13 cellular contexts compared by ENCODE assay signal in the genomic region with DNA sequence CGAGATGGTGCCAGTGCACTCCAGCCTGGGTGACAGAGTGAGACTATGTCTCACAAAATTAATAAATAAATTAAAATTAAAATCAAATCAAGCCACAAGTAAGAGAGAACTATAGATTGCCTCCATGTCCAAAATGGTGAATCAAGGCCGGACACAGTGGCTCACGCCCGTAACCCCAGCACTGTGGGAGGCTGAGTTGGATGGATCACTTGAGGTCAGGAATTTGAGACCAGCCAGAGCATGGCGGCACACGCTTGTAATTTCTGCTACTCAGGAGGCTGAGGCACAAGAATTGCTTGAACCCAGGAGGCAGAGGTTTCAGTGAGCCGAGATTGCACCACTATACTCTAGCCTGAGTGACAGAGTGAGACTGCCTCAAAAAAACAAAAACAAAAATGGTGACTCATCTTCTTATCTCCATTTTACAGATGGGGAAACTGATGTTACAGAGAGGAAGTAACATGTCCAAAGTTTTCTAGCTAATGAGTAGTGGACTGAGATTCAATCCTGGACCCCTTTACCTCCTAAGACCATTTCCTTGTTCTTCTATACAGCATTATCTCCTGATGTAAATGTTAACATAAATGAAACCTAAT.
DNase-seq lines count a peak whose midpoint lies in the region; ATAC-seq, FAIRE-seq and TF ChIP-seq lines count a peak whose summit lies in the region.
"Had no signal": no experiment of that assay in that cellular context is flagged by ENCODE, and none has a peak within 500 bp of the region (broad histone marks: within the 10 kb centered on the region; RNA-seq: fewer than 3 reads in every experiment).

No MANE protein-coding gene starts in this region.

- H3K27me3 ChIP-seq in OCI-LY3 (ENCODE audit: low read depth, low read length) (no peaks in the 10 kb centered on the region), trophoblast cell (ENCODE audit: insufficient read depth, low read length) (no peaks in the 10 kb centered on the region), pancreas (no peaks in the 10 kb centered on the region)
- H3K27me3 ChIP-seq: MG63 had no signal

- no peak overlapping the region for H2BK5ac ChIP-seq in trophoblast cell (ENCODE audit: low read depth, low read length, poor library complexity)

- FAIRE-seq in pancreas (lab: Jason Lieb, UNC), result no peak
- FAIRE-seq: endometrium, keratinocyte had no signal

- no TSS peak for BruUV-seq in Calu3 (replicated peaks; lab: Mats Ljungman, UMichigan)

- H3K9me3 ChIP-seq in OCI-LY3 (ENCODE audit: insufficient read depth, low read length), result no peaks in the 10 kb centered on the region
- no peaks in the 10 kb centered on the region for H3K9me3 ChIP-seq in trophoblast cell (ENCODE audit: insufficient read depth, low read depth, low read length)
- no peaks in the 10 kb centered on the region for H3K9me3 ChIP-seq in pancreas
- H3K9me3 ChIP-seq: MG63 had no signal

- no peak for DNase-seq in Calu3
- no peak for DNase-seq in effector memory CD8-positive, alpha-beta T cell
- DNase-seq in trophoblast cell, result peak; percentile 84 to 87
- DNase-seq in RPMI8226, result no peak
- no peak for DNase-seq in stimulated activated CD4-positive, alpha-beta T cell treated with anti-CD3 and anti-CD28 coated beads, Interleukin-4, amount 100 ng/mL, for 4 hours
- no peak for DNase-seq in pancreas
- DNase-seq: activated gamma-delta T cell, NCI-H774 had no signal

- H4K12ac ChIP-seq in trophoblast cell (ENCODE audit: low read depth, low read length), result no peak overlapping the region

- ATAC-seq in effector memory CD8-positive, alpha-beta T cell (replicated peaks), result no peak
- no peak for ATAC-seq in GM18858 (IDR thresholded peaks at IDR 0.05; ENCODE audit: unreplicated experiment)
- ATAC-seq in pancreas, result no peak

- CTCF ChIA-PET in Calu3 (lab: Charles Lee), result interaction anchor here (0.6 kb wide), 1 partner anchor 21 kb away, joined by 3 read pairs; no protein-coding TSS in a partner anchor

- H2BK120ac ChIP-seq in trophoblast cell (ENCODE audit: insufficient read depth, low read length, poor library complexity), result peak overlapping the region; percentile 59

- WGBS in trophoblast cell (ENCODE audit: extremely low coverage, insufficient coverage, insufficient read length), result no CpG with 5 or more reads among the region's 7 CpGs
- WGBS in pancreas, 2 donors, result 97 to 98% methylated on average over 7 of the region's 7 CpGs

- peak overlapping the region; percentile 64 for H4K91ac ChIP-seq in trophoblast cell (ENCODE audit: low read depth, low read length)

- H3K27ac ChIP-seq in OCI-LY3 (ENCODE audit: low read length) (no peak overlapping the region), trophoblast cell (ENCODE audit: low read depth, low read length) (peak overlapping the region; percentile 48), pancreas (peak overlapping the region in 2 of 4 donors; percentile 61 to 74)

- intact Hi-C loops in Calu3 (cut with micrococcal nuclease; ENCODE audit: unreplicated experiment) (no loop called here), pancreas (cut with DNase I) (loop anchor here in 1 of 3 donors (10.0 kb wide), 1 partner anchor 89 kb away; no protein-coding TSS in a partner anchor)

- H4K8ac ChIP-seq in trophoblast cell (ENCODE audit: low read depth, low read length), result peak overlapping the region; percentile 41

- H3K23ac ChIP-seq in trophoblast cell (ENCODE audit: low read length), result no peak overlapping the region

- H3K36me3 ChIP-seq in OCI-LY3 (replicated peaks; ENCODE audit: low read depth, low read length) (no peaks in the 10 kb centered on the region), trophoblast cell (ENCODE audit: control insufficient read depth in 1 of 2, insufficient read depth in 2 of 2, low read length in 2 of 2) (no peaks in the 10 kb centered on the region), pancreas (no peaks in the 10 kb centered on the region)
- H3K36me3 ChIP-seq: MG63 had no signal

- no peak overlapping the region for H3K4ac ChIP-seq in trophoblast cell (ENCODE audit: low read depth, low read length)

- H3K4me3 ChIP-seq in OCI-LY3 (ENCODE audit: low read length) (no peak overlapping the region), trophoblast cell (ENCODE audit: low read depth, low read length) (no peak overlapping the region), pancreas (no peak overlapping the region)
- H3K4me3 ChIP-seq: MG63 had no signal

- H3K36me3 Mint-ChIP-seq in Calu3 (ENCODE audit: insufficient read depth, unreplicated experiment), result peaks cover 18% of the 10 kb centered on the region
- no peaks in the 10 kb centered on the region for H3K36me3 Mint-ChIP-seq in effector memory CD8-positive, alpha-beta T cell (ENCODE audit: insufficient read depth)

- no peaks in the 10 kb centered on the region for H3K27me3 Mint-ChIP-seq in Calu3 (ENCODE audit: unreplicated experiment)
- no peaks in the 10 kb centered on the region for H3K27me3 Mint-ChIP-seq in effector memory CD8-positive, alpha-beta T cell

- no peaks in the 10 kb centered on the region for H3K9me3 Mint-ChIP-seq in Calu3 (ENCODE audit: low read depth, unreplicated experiment)
- no peaks in the 10 kb centered on the region for H3K9me3 Mint-ChIP-seq in effector memory CD8-positive, alpha-beta T cell

- no peak overlapping the region for H2AK5ac ChIP-seq in trophoblast cell (ENCODE audit: low read length)

- peak overlapping the region; percentile 5 for H3K18ac ChIP-seq in trophoblast cell (ENCODE audit: low read length)

- H3K14ac ChIP-seq in trophoblast cell (ENCODE audit: low read length), result peak overlapping the region; percentile 55

- H3K4me3 Mint-ChIP-seq in Calu3 (ENCODE audit: low read depth, unreplicated experiment), result peak overlapping the region; percentile 8
- H3K4me3 Mint-ChIP-seq in effector memory CD8-positive, alpha-beta T cell, result peak overlapping the region; percentile 53 to 54

- H4K20me1 ChIP-seq in OCI-LY3 (ENCODE audit: insufficient read depth, low read length), result no peaks in the 10 kb centered on the region

- peaks cover 26% of the 10 kb centered on the region for H3K4me1 Mint-ChIP-seq in Calu3 (ENCODE audit: low read depth, unreplicated experiment)
- H3K4me1 Mint-ChIP-seq in effector memory CD8-positive, alpha-beta T cell (ENCODE audit: low read depth in 2 of 2), result peaks cover 8% of the 10 kb centered on the region in 2 donors

- H3K27ac Mint-ChIP-seq in Calu3 (ENCODE audit: unreplicated experiment), result peak overlapping the region; percentile 77
- peak overlapping the region; percentile 72 to 85 for H3K27ac Mint-ChIP-seq in effector memory CD8-positive, alpha-beta T cell

- peaks cover 36% of the 10 kb centered on the region for H3K4me1 ChIP-seq in OCI-LY3 (ENCODE audit: low read length)
- peaks cover 5 to 19% of the 10 kb centered on the region in 2 experiments for H3K4me1 ChIP-seq in trophoblast cell (ENCODE audit: control insufficient read depth in 1 of 2, insufficient read depth in 2 of 2, low read length in 2 of 2)
- peaks cover 0 to 19% (median 10%) of the 10 kb centered on the region in 3 donors for H3K4me1 ChIP-seq in pancreas

- TF ChIP-seq CTCF in Calu3 (IDR thresholded peaks at IDR 0.05; ENCODE audit: unreplicated experiment), result no peak
- TF ChIP-seq CTCF in OCI-LY3 (IDR thresholded peaks at IDR 0.05; ENCODE audit: low read depth, low read length), result no peak
- TF ChIP-seq CTCF in pancreas (IDR thresholded peaks at IDR 0.05), result no peak

- peak overlapping the region; percentile 55 for H2BK12ac ChIP-seq in trophoblast cell (ENCODE audit: low read length)

- H3K79me2 ChIP-seq in OCI-LY3 (ENCODE audit: low read length) (no peaks in the 10 kb centered on the region), trophoblast cell (ENCODE audit: control insufficient read depth, insufficient read depth, low read length, poor library complexity) (no peaks in the 10 kb centered on the region)

- H3K4me2 ChIP-seq in OCI-LY3 (ENCODE audit: low read length) (peak overlapping the region; percentile 40), trophoblast cell (ENCODE audit: low read length) (no peak overlapping the region)

- H3K9ac ChIP-seq in OCI-LY3 (ENCODE audit: low read length) (no peak overlapping the region; the same call in 1 of the 2 replicates), trophoblast cell (ENCODE audit: low read length) (no peak overlapping the region)

- peak overlapping the region; percentile 80 for H2AFZ ChIP-seq in OCI-LY3 (ENCODE audit: low read depth, low read length)
- H2AFZ ChIP-seq in trophoblast cell (ENCODE audit: insufficient read depth, low read length, poor library complexity), result no peak overlapping the region

- peaks cover 16% of the 10 kb centered on the region for H3K79me1 ChIP-seq in trophoblast cell (ENCODE audit: low read length)

Comparison
In these comparisons a context has a peak if more than half of its experiments do, and no peak if none do; other contexts are left out.
1. DNase-seq: peak in trophoblast cell (2 of 2); none in Calu3 (single experiment), effector memory CD8-positive, alpha-beta T cell (0 of 3), RPMI8226 (single experiment), stimulated activated CD4-positive, alpha-beta T cell treated with anti-CD3 and anti-CD28 coated beads, Interleukin-4, amount 100 ng/mL, for 4 hours (0 of 2) and pancreas (0 of 6).